In genomic region chr2:127181851-127182250, GRCh38 we compare ENCODE assay signal across 21 cellular contexts. TPM values are rescaled to one million over a fixed set of nuclear protein-coding genes. Genes with fewer than 3 reads are reported as not detected.
DNase-seq lines count a peak whose midpoint lies in the region; ATAC-seq and TF ChIP-seq lines count a peak whose summit lies in the region.
"Had no signal": no experiment of that assay in that cellular context is flagged by ENCODE, and none has a peak within 500 bp of the region (broad histone marks: within the 10 kb centered on the region; RNA-seq: fewer than 3 reads in every experiment).

No MANE protein-coding gene starts in this region.

- no peak overlapping the region for H3K4me3 ChIP-seq in right atrium auricular region
- H3K4me3 ChIP-seq: BLaER1, GM12878, GM23338 had no signal

- H3K27ac ChIP-seq in right atrium auricular region = no peak overlapping the region
- H3K27ac ChIP-seq: BLaER1, HL-60 had no signal

- H3K27me3 ChIP-seq in right atrium auricular region = no peaks in the 10 kb centered on the region
- H3K27me3 ChIP-seq: BLaER1 had no signal

- TF ChIP-seq CTCF in right atrium auricular region (IDR thresholded peaks at IDR 0.05) = no peak

- no peaks in the 10 kb centered on the region for H3K4me1 ChIP-seq in right atrium auricular region

- H3K9me3 ChIP-seq in right atrium auricular region = peaks cover 0 to 15% of the 10 kb centered on the region in 2 donors
- H3K9me3 ChIP-seq: BLaER1 had no signal

- DNase-seq in cardiac septum (ENCODE audit: low spot score) = peak; percentile 57
- DNase-seq in right atrium auricular region (ENCODE audit: low spot score) = no peak
- DNase-seq in islet precursor cell = peak; percentile 36
- DNase-seq in sciatic nerve (ENCODE audit: low spot score) = peak; percentile 25
- peak; percentile 28 for DNase-seq in ureter (ENCODE audit: low spot score)
- no peak for DNase-seq in NCI-H1436 (lab: John Stamatoyannopoulos, UW)
- no peak for DNase-seq in cerebellum (ENCODE audit: low spot score)
- DNase-seq in NAMALWA (ENCODE audit: low spot score) = no peak
- DNase-seq: 8988T; Calu3; CD8-positive, alpha-beta T cell; DMS 273 treated with DMSO at 0.1 percent for 48 hours; DMS53; DND-41; EL; HFFc6 had no signal

- ATAC-seq in sciatic nerve = no peak
- ATAC-seq: CD8-positive, alpha-beta T cell; GM12878; HCT116 had no signal

- no peaks in the 10 kb centered on the region for H3K36me3 ChIP-seq in right atrium auricular region
- H3K36me3 ChIP-seq: BLaER1 had no signal

- intact Hi-C loops in cardiac septum (cut with DNase I) = no loop called here
- intact Hi-C loops in sciatic nerve (cut with DNase I) = no loop called here

RNA-seq across cellular contexts. Expression of gene CYP27C1, which starts 38.2 kb away (rescaled TPM):
- total RNA-seq in cardiac septum (not detected), right atrium auricular region (under 1 TPM in 1 of 2 donors, not detected in 1; 0.24 TPM), sciatic nerve (0.31 TPM), ureter (0.73 TPM), cerebellum (1.1 TPM)
- total RNA-seq: CD8-positive, alpha-beta T cell; GM12878 had no signal

Comparison
In these comparisons a context has a peak if more than half of its experiments do, and no peak if none do; other contexts are left out.
1. DNase-seq: peak in cardiac septum (single experiment), islet precursor cell (single experiment), sciatic nerve (single experiment) and ureter (single experiment); none in right atrium auricular region (single experiment), NCI-H1436 (single experiment), cerebellum (single experiment) and NAMALWA (single experiment).